ENCODE assay signal across 1 cellular context in genomic region chr1:183470147-183470960, GRCh38.
TF ChIP-seq lines count a peak whose summit lies in the region.

No MANE protein-coding gene starts in this region.

TF ChIP-seq in GM12878, 131 proteins besides CTCF, POLR2A, EP300 and RAD21 (continued from another document):
- TF ChIP-seq REST (IDR thresholded peaks at IDR 0.05; ENCODE audit: low read depth, low read length): no peak
- TF ChIP-seq CHD4 (IDR thresholded peaks at IDR 0.05): no peak
- peak; percentile 71; the same call in 1 of the 2 replicates for TF ChIP-seq SIN3A (IDR thresholded peaks at IDR 0.05; ENCODE audit: low read depth, low read length)
- TF ChIP-seq SRF (IDR thresholded peaks at IDR 0.05; ENCODE audit: low read depth in 2 of 2, low read length in 2 of 2): no peak
- no peak for TF ChIP-seq NKRF (conservative IDR thresholded peaks at IDR 0.05)
- TF ChIP-seq BHLHE40 (IDR thresholded peaks at IDR 0.05; ENCODE audit: borderline replicate concordance in 1 of 2, low read depth in 2 of 2, low read length in 1 of 2): peak; percentile 65 to 79; a peak in 3 of 4 replicates
- 0 out of 2 replicates have a peak, but pooled peaks have one; percentile 28 for TF ChIP-seq SMAD5 (IDR thresholded peaks at IDR 0.05; ENCODE audit: low read depth)
